Comparison of ENCODE assay signal across 17 cellular contexts in genomic region chr13:112958127-112958989, GRCh38. TPM values are rescaled to one million over a fixed set of nuclear protein-coding genes. Genes with fewer than 3 reads are reported as not detected.
DNase-seq lines count a peak whose midpoint lies in the region; ATAC-seq and TF ChIP-seq lines count a peak whose summit lies in the region.
"Had no signal": no experiment of that assay in that cellular context is flagged by ENCODE, and none has a peak within 500 bp of the region (broad histone marks: within the 10 kb centered on the region; RNA-seq: fewer than 3 reads in every experiment).

No MANE protein-coding gene starts in this region.

- H3K27me3 ChIP-seq in left lung: no peaks in the 10 kb centered on the region
- H3K27me3 ChIP-seq: ascending aorta, hepatocyte had no signal

- in situ Hi-C loops in G401 (cut with HindIII; ENCODE audit: low sequenced_read_pairs): no loop called here

- intact Hi-C loops in left ventricle myocardium superior (cut with micrococcal nuclease) (no loop called here), left lung (cut with DNase I) (no loop called here)

- no peaks in the 10 kb centered on the region for H3K9me3 ChIP-seq in left lung
- H3K9me3 ChIP-seq: ascending aorta had no signal

- DNase-seq in G401 (ENCODE audit: low spot score) (peak; percentile 55), caudate nucleus (lab: John Stamatoyannopoulos, UW) (no peak), left ventricle myocardium superior (no peak), retina (peak; percentile 44), left lung (no peak), SW480 (ENCODE audit: low spot score) (no peak)
- DNase-seq in stimulated activated CD4-positive, alpha-beta T cell treated with anti-CD3 and anti-CD28 coated beads, Interleukin-4, amount 100 ng/mL, for 4 hours: no peak
- DNase-seq: activated gamma-delta T cell treated with Interleukin-2 at 50 U/mL for 16 hours; DND-41; NCI-H2081; NCI-H524 treated with DMSO at 0.1 percent for 48 hours; stimulated activated naive CD4-positive, alpha-beta T cell; T-cell; WERI-Rb-1 had no signal

- ATAC-seq in left ventricle myocardium superior (peak; percentile 29), left lung (no peak), HG03159 (IDR thresholded peaks at IDR 0.05; ENCODE audit: unreplicated experiment) (no peak)
- ATAC-seq: T-cell had no signal

- TF ChIP-seq CTCF in left lung (IDR thresholded peaks at IDR 0.05): no peak

- no peak overlapping the region for H3K4me3 ChIP-seq in left lung
- H3K4me3 ChIP-seq: ascending aorta, hepatocyte had no signal

- H3K27ac ChIP-seq in caudate nucleus (ENCODE audit: low read depth, low read length): peak overlapping the region; percentile 61
- peak overlapping the region in 1 of 2 donors; percentile 79 for H3K27ac ChIP-seq in left lung
- H3K27ac ChIP-seq: hepatocyte, WERI-Rb-1 had no signal

- peaks cover 0 to 6% of the 10 kb centered on the region in 2 donors for H3K4me1 ChIP-seq in left lung
- H3K4me1 ChIP-seq: ascending aorta had no signal

- no peaks in the 10 kb centered on the region for H3K36me3 ChIP-seq in left lung
- H3K36me3 ChIP-seq: ascending aorta, WERI-Rb-1 had no signal

RNA-seq across cellular contexts. Expression of gene MCF2L, which starts 10.7 kb away (rescaled TPM):
- total RNA-seq in G401 (2014; rRNA removed; shearing (Covaris generic)): 2.8 and 4.7 TPM in 2 replicates
- 49.5 TPM for total RNA-seq in left ventricle myocardium superior
- 10 to 100 TPM; 36.0 to 38.9 TPM for total RNA-seq in left lung

Comparison
In these comparisons a context has a peak if more than half of its experiments do, and no peak if none do; other contexts are left out.
1. DNase-seq: peak in G401 (single experiment) and retina (single experiment); none in caudate nucleus (0 of 61), left ventricle myocardium superior (single experiment), left lung (0 of 2), SW480 (single experiment) and stimulated activated CD4-positive, alpha-beta T cell treated with anti-CD3 and anti-CD28 coated beads, Interleukin-4, amount 100 ng/mL, for 4 hours (0 of 2).